In genomic region chr17:74690409-74690825, GRCh38 we compare ENCODE assay signal across 17 cellular contexts. TPM values are rescaled to one million over a fixed set of nuclear protein-coding genes. Genes with fewer than 3 reads are reported as not detected.
A peak's percentile ranks its signal among the peaks of the same experiment; 100 is the strongest.
DNase-seq lines count a peak whose midpoint lies in the region; ATAC-seq and TF ChIP-seq lines count a peak whose summit lies in the region.
"Had no signal": no experiment of that assay in that cellular context is flagged by ENCODE, and none has a peak within 500 bp of the region (broad histone marks: within the 10 kb centered on the region; RNA-seq: fewer than 3 reads in every experiment).

No MANE protein-coding gene starts in this region.

- in situ Hi-C loops in ACHN (cut with HindIII; ENCODE audit: low pct_ligation_motif_present, low pct_unique_long_range_greater_than_20kb, low sequenced_read_pairs): no loop called here

- peak overlapping the region; percentile 72 to 96 (median 90); a peak in 20 of 22 replicates for H3K27ac ChIP-seq in BLaER1 treated with 17β-estradiol and CSF1 and Interleukin-3, amounts not matched to agents 10 nM and 100 nM
- H3K27ac ChIP-seq in ascending aorta: no peak overlapping the region
- H3K27ac ChIP-seq: parathyroid adenoma had no signal

- peak overlapping the region in 8 of 11 experiments; percentile 21 to 82 (median 74); a peak in 13 of 22 replicates for H3K9ac ChIP-seq in BLaER1 treated with 17β-estradiol and CSF1 and Interleukin-3, amounts not matched to agents 10 nM and 100 nM
- H3K9ac ChIP-seq: parathyroid adenoma had no signal

- no peak overlapping the region for H3K4me3 ChIP-seq in BLaER1 treated with 17β-estradiol and CSF1 and Interleukin-3, amounts not matched to agents 10 nM and 100 nM
- no peak overlapping the region for H3K4me3 ChIP-seq in ascending aorta

- H3K27me3 ChIP-seq in BLaER1 treated with 17β-estradiol and CSF1 and Interleukin-3, amounts not matched to agents 10 nM and 100 nM: no peaks in the 10 kb centered on the region
- H3K27me3 ChIP-seq in ascending aorta: no peaks in the 10 kb centered on the region

- ATAC-seq in natural killer cell (peak; percentile 46 to 81 (median 46)), GM21367 (IDR thresholded peaks at IDR 0.05; ENCODE audit: unreplicated experiment) (no peak)

- H3K36me3 Mint-ChIP-seq in natural killer cell: no peaks in the 10 kb centered on the region

- no peaks in the 10 kb centered on the region for H3K9me3 Mint-ChIP-seq in natural killer cell

- H3K4me1 ChIP-seq in BLaER1 treated with 17β-estradiol and CSF1 and Interleukin-3, amounts not matched to agents 10 nM and 100 nM: peaks cover 21 to 99% (median 74%) of the 10 kb centered on the region in 10 experiments
- no peaks in the 10 kb centered on the region for H3K4me1 ChIP-seq in ascending aorta
- H3K4me1 ChIP-seq: parathyroid adenoma had no signal

- DNase-seq in MV-4-11 (lab: John Stamatoyannopoulos, UW): peak; percentile 98
- peak; percentile 39 to 72 for DNase-seq in ascending aorta (ENCODE audit: low spot score in 2 of 2)
- no peak for DNase-seq in natural killer cell
- DNase-seq in HT-29 (ENCODE audit: low spot score): no peak
- no peak for DNase-seq in ACHN
- DNase-seq in activated CD4-positive, CD25-positive, alpha-beta regulatory T cell (lab: John Stamatoyannopoulos, UW): no peak
- DNase-seq: activated CD4-positive, alpha-beta T cell treated with anti-CD3 and anti-CD28 coated beads for 48 hours; activated gamma-delta T cell; mammary epithelial cell; NCI-H1417 treated with DMSO at 0.1 percent for 48 hours had no signal

- peak overlapping the region in 10 of 11 experiments; percentile 72 to 88 (median 80); a peak in 17 of 22 replicates for H3K4me2 ChIP-seq in BLaER1 treated with 17β-estradiol and CSF1 and Interleukin-3, amounts not matched to agents 10 nM and 100 nM

- H4K20me1 ChIP-seq in BLaER1 treated with 17β-estradiol and CSF1 and Interleukin-3, amounts not matched to agents 10 nM and 100 nM: no peaks in the 10 kb centered on the region

- H3K27ac Mint-ChIP-seq in natural killer cell: no peak overlapping the region

- H3K36me3 ChIP-seq in BLaER1 treated with 17β-estradiol and CSF1 and Interleukin-3, amounts not matched to agents 10 nM and 100 nM: peaks cover 0 to 18% (median 0%) of the 10 kb centered on the region in 11 experiments; a peak in 5 of 22 replicates
- no peaks in the 10 kb centered on the region for H3K36me3 ChIP-seq in ascending aorta

- H3K4me3 Mint-ChIP-seq in natural killer cell: no peak overlapping the region

- H3K27me3 Mint-ChIP-seq in natural killer cell (ENCODE audit: low read depth in 2 of 2): no peaks in the 10 kb centered on the region

- H3K9me3 ChIP-seq in BLaER1 treated with 17β-estradiol and CSF1 and Interleukin-3, amounts not matched to agents 10 nM and 100 nM (replicated peaks in 1 of 11): peaks cover 0 to 8% (median 0%) of the 10 kb centered on the region in 11 experiments; a peak in 6 of 22 replicates
- no peaks in the 10 kb centered on the region for H3K9me3 ChIP-seq in ascending aorta

- peaks cover 0 to 5% of the 10 kb centered on the region in 2 donors for H3K4me1 Mint-ChIP-seq in natural killer cell

- TF ChIP-seq CTCF in ascending aorta (IDR thresholded peaks at IDR 0.05) (no peak), natural killer cell (IDR thresholded peaks at IDR 0.05) (no peak)

- intact Hi-C loops in ascending aorta (cut with DNase I) (no loop called here), natural killer cell (cut with micrococcal nuclease) (no loop called here)

RNA-seq across cellular contexts. Expression of gene CD300LF, which starts 22.3 kb away (rescaled TPM):
- total RNA-seq in ascending aorta: not detected
- 10 to 100 TPM in 1 of 3 donors, 1 to 10 TPM in 2; 1.9 to 10.6 (median 8.7) TPM for total RNA-seq in natural killer cell
- total RNA-seq in HT-29 (2014; rRNA removed; shearing (Covaris generic)): not detected in 2 replicates
- total RNA-seq: bronchial epithelial cell, Daoy, endothelial cell of umbilical vein, H4, mammary epithelial cell had no signal

RNA-seq across cellular contexts. Expression of gene RAB37, which starts 46.6 kb away (rescaled TPM):
- 0.32 TPM for total RNA-seq in ascending aorta
- 100 to 1,000 TPM; 150 to 184 (median 169) TPM for total RNA-seq in natural killer cell
- 0.55 and 1.0 TPM in 2 replicates for total RNA-seq in HT-29 (2014; rRNA removed; shearing (Covaris generic))
- total RNA-seq: Daoy, endothelial cell of umbilical vein, H4, mammary epithelial cell had no signal

RNA-seq across cellular contexts. Expression of gene NHERF1, which starts 58.0 kb away (rescaled TPM):
- total RNA-seq in ascending aorta: 81.8 TPM
- 100 to 1,000 TPM; 323 to 372 (median 362) TPM for total RNA-seq in natural killer cell
- total RNA-seq in HT-29 (2014; rRNA removed; shearing (Covaris generic)): 298 and 304 TPM in 2 replicates

Comparison
In these comparisons a context has a peak if more than half of its experiments do, and no peak if none do; other contexts are left out.
1. H3K27ac ChIP-seq: peak in BLaER1 treated with 17β-estradiol and CSF1 and Interleukin-3, amounts not matched to agents 10 nM and 100 nM (11 of 11); none in ascending aorta (0 of 2).
2. DNase-seq: peak in MV-4-11 (single experiment) and ascending aorta (2 of 2); none in natural killer cell (single experiment), HT-29 (single experiment), ACHN (single experiment) and activated CD4-positive, CD25-positive, alpha-beta regulatory T cell (0 of 4).
3. RNA of gene RAB37, which starts 46.6 kb away (total RNA-seq): 150 to 184 TPM in natural killer cell; 0.55 to 1.0 TPM in HT-29 and 0.32 TPM in ascending aorta (single experiment); every median in the first group is over 10 times any median in the second.